ENCODE assay signal across 23 cellular contexts in genomic region chr2:33579226-33579625, GRCh38.
"Had no signal": no experiment of that assay in that cellular context is flagged by ENCODE, and none has a peak within 500 bp of the region (broad histone marks: within the 10 kb centered on the region; RNA-seq: fewer than 3 reads in every experiment).

No MANE protein-coding gene starts in this region.

- ATAC-seq: activated T-helper 17 cell treated with anti-CD3 and anti-CD28 coated beads, Interleukin-2, amount 50 U/mL, for 72 hours; Right ventricle myocardium inferior had no signal

- H3K27ac ChIP-seq: KMS-11, SK-N-MC, VCaP had no signal

- H3K4me3 Mint-ChIP-seq: activated CD4-positive, alpha-beta memory T cell treated with anti-CD3 and anti-CD28 coated beads, Interleukin-2, amount 10 ng/mL, durations not matched to agents 7 days and 5 days; activated naive CD4-positive, alpha-beta T cell treated with anti-CD3 and anti-CD28 coated beads for 36 hours; activated naive CD8-positive, alpha-beta T cell; activated T-helper 17 cell treated with anti-CD3 and anti-CD28 coated beads, Interleukin-2, amount 50 U/mL, for 72 hours had no signal

- H3K27me3 Mint-ChIP-seq: activated CD4-positive, alpha-beta memory T cell treated with anti-CD3 and anti-CD28 coated beads, Interleukin-2, amount 10 ng/mL, durations not matched to agents 7 days and 5 days; activated naive CD8-positive, alpha-beta T cell; activated T-helper 17 cell treated with anti-CD3 and anti-CD28 coated beads, Interleukin-2, amount 50 U/mL, for 72 hours had no signal

- DNase-seq: activated CD4-positive, alpha-beta memory T cell treated with anti-CD3 and anti-CD28 coated beads, Interleukin-2, amount 10 ng/mL, durations not matched to agents 7 days and 5 days; activated CD4-positive, alpha-beta T cell treated with anti-CD3 and anti-CD28 coated beads, Interleukin-2, amount 50 U/mL, for 1 hour; activated CD4-positive, CD25-positive, alpha-beta regulatory T cell; activated gamma-delta T cell; activated naive CD4-positive, alpha-beta T cell treated with anti-CD3 and anti-CD28 coated beads for 36 hours; activated T-cell treated with anti-CD3 and anti-CD28 coated beads for 4 hours; activated T-cell treated with anti-CD3 and anti-CD28 coated beads, Interleukin-2, amount 50 U/mL, for 48 hours; cerebellar nuclear complex; NCI-H1092; NCI-H1417; NCI-H2029 treated with DMSO at 0.1 percent for 48 hours; NCI-H2227 treated with DMSO at 0.1 percent for 48 hours; NCI-H446 treated with DMSO at 0.1 percent for 48 hours; NCI-H524 treated with DMSO at 0.1 percent for 48 hours; NCI-H748 treated with DMSO at 0.1 percent for 48 hours; RPMI8226; T-helper 1 cell had no signal

- H3K27ac Mint-ChIP-seq: activated CD4-positive, alpha-beta memory T cell treated with anti-CD3 and anti-CD28 coated beads, Interleukin-2, amount 10 ng/mL, durations not matched to agents 7 days and 5 days; activated naive CD4-positive, alpha-beta T cell treated with anti-CD3 and anti-CD28 coated beads for 36 hours; activated naive CD8-positive, alpha-beta T cell; activated T-helper 17 cell treated with anti-CD3 and anti-CD28 coated beads, Interleukin-2, amount 50 U/mL, for 72 hours had no signal

- H3K4me3 ChIP-seq: SK-N-MC had no signal

- H3K9me3 Mint-ChIP-seq: activated CD4-positive, alpha-beta memory T cell treated with anti-CD3 and anti-CD28 coated beads, Interleukin-2, amount 10 ng/mL, durations not matched to agents 7 days and 5 days; activated naive CD4-positive, alpha-beta T cell treated with anti-CD3 and anti-CD28 coated beads for 36 hours; activated T-helper 17 cell treated with anti-CD3 and anti-CD28 coated beads, Interleukin-2, amount 50 U/mL, for 72 hours had no signal
